Comparison of ENCODE assay signal across 12 cellular contexts in genomic region chr9:126676685-126677143, GRCh38.
DNase-seq lines count a peak whose midpoint lies in the region; ATAC-seq, FAIRE-seq and TF ChIP-seq lines count a peak whose summit lies in the region.
"Had no signal": no experiment of that assay in that cellular context is flagged by ENCODE, and none has a peak within 500 bp of the region (broad histone marks: within the 10 kb centered on the region; RNA-seq: fewer than 3 reads in every experiment).

No MANE protein-coding gene starts in this region.

- POLR2A ChIA-PET in activated CD4-positive, alpha-beta T cell treated with anti-CD3 and anti-CD28 coated beads, Interleukin-2, amount 10 ng/mL, durations not matched to agents 7 days and 5 days (lab: Charles Lee): no interaction called here
- POLR2A ChIA-PET in H1 (lab: Charles Lee; ENCODE audit: partially characterized antibody): interaction anchor here (0.6 to 4.6 kb wide), 8 partner anchors 10 to 82 kb away, joined by 3 to 26 read pairs (median 8); no protein-coding TSS in a partner anchor

- H3K27me3 Mint-ChIP-seq in activated CD4-positive, alpha-beta T cell treated with anti-CD3 and anti-CD28 coated beads, Interleukin-2, amount 10 ng/mL, durations not matched to agents 7 days and 5 days: peaks cover 79% of the 10 kb centered on the region
- peaks cover 85% of the 10 kb centered on the region for H3K27me3 Mint-ChIP-seq in nephron progenitor cell (ENCODE audit: low read depth, poor library complexity)

- H3K56ac ChIP-seq in H1 (replicated peaks; ENCODE audit: insufficient read length, low read depth, low read length): no peak overlapping the region

- H3K4ac ChIP-seq in H1 (replicated peaks; ENCODE audit: insufficient read length, low read depth, low read length): peak overlapping the region; percentile 34

- TF ChIP-seq CTCF in H1 (IDR thresholded peaks at IDR 0.05; ENCODE audit: control extremely low read depth in 1 of 3, insufficient read depth in 1 of 3, low read depth in 1 of 3, low read length in 3 of 3) (no peak), nephron progenitor cell (IDR thresholded peaks at IDR 0.05) (no peak), osteoblast (IDR thresholded peaks at IDR 0.05; ENCODE audit: extremely low read depth, low read depth, low read length) (no peak)

- H2BK20ac ChIP-seq in H1 (ENCODE audit: low read length): peak overlapping the region; percentile 96

- H4K20me1 ChIP-seq in H1 (replicated peaks in 1 of 2; ENCODE audit: control insufficient read depth in 1 of 2, insufficient read depth in 2 of 2, low read length in 2 of 2) (no peaks in the 10 kb centered on the region), osteoblast (ENCODE audit: insufficient read depth, low read length) (no peaks in the 10 kb centered on the region)

- no peak for TF ChIP-seq POLR2A in H1 (IDR thresholded peaks at IDR 0.05; ENCODE audit: control extremely low read depth in 1 of 2, low read depth in 2 of 2, low read length in 2 of 2)

- peaks cover 0 to 46% (median 30%) of the 10 kb centered on the region in 4 experiments; a peak in 6 of 7 replicates for H3K27me3 ChIP-seq in H1 (replicated peaks in 1 of 4; ENCODE audit: control insufficient read depth in 3 of 4, extremely low read depth in 1 of 4, insufficient read depth in 3 of 4, low read length in 3 of 4)
- H3K27me3 ChIP-seq in osteoblast (ENCODE audit: insufficient read depth, low read length): peaks cover 14% of the 10 kb centered on the region

- CTCF ChIA-PET in activated CD4-positive, alpha-beta T cell treated with anti-CD3 and anti-CD28 coated beads, Interleukin-2, amount 10 ng/mL, durations not matched to agents 7 days and 5 days (lab: Charles Lee): interaction anchor here (2.0 kb wide), 1 partner anchor 13 kb away, joined by 8 read pairs; no protein-coding TSS in a partner anchor
- CTCF ChIA-PET in H1 (lab: Charles Lee; ENCODE audit: partially characterized antibody): interaction anchor here (1.0 to 23.0 kb wide), 10 partner anchors 9 to 178 kb away, joined by 3 to 323 read pairs (median 22); no protein-coding TSS in a partner anchor

- H2BK120ac ChIP-seq in H1 (replicated peaks; ENCODE audit: low read depth, low read length): peak overlapping the region; percentile 45

- no peak overlapping the region; a peak in 1 of 7 replicates for H3K9ac ChIP-seq in H1 (replicated peaks in 1 of 4; ENCODE audit: extremely low read depth in 1 of 4, low read depth in 3 of 4, low read length in 3 of 4)

- TF ChIP-seq EP300 in H1 (IDR thresholded peaks at IDR 0.05; ENCODE audit: borderline replicate concordance in 1 of 2, low read depth in 2 of 2, low read length in 2 of 2): peak in 1 of 2 experiments; percentile 99; a peak in 2 of 3 replicates

- no peak overlapping the region; the same call in 1 of the 2 replicates for H4K8ac ChIP-seq in H1 (ENCODE audit: extremely low read depth, insufficient read depth, low read length)

- H3K27ac ChIP-seq in H1 (ENCODE audit: low read depth, low read length) (no peak overlapping the region), osteoblast (ENCODE audit: low read depth, low read length) (no peak overlapping the region)
- H3K27ac ChIP-seq: epithelial cell of prostate had no signal

- no peaks in the 10 kb centered on the region for H3K9me3 Mint-ChIP-seq in activated CD4-positive, alpha-beta T cell treated with anti-CD3 and anti-CD28 coated beads, Interleukin-2, amount 10 ng/mL, durations not matched to agents 7 days and 5 days
- no peaks in the 10 kb centered on the region for H3K9me3 Mint-ChIP-seq in nephron progenitor cell
- H3K9me3 Mint-ChIP-seq: nephron had no signal

- H3K14ac ChIP-seq in H1 (ENCODE audit: insufficient read length): no peak overlapping the region

- H2AFZ ChIP-seq in H1 (ENCODE audit: low read length): no peak overlapping the region
- H2AFZ ChIP-seq in osteoblast (ENCODE audit: low read length): no peak overlapping the region

- H3K18ac ChIP-seq in H1 (ENCODE audit: extremely low read depth, low read length): peak overlapping the region; percentile 99

- peaks cover 3% of the 10 kb centered on the region for H3K4me1 Mint-ChIP-seq in activated CD4-positive, alpha-beta T cell treated with anti-CD3 and anti-CD28 coated beads, Interleukin-2, amount 10 ng/mL, durations not matched to agents 7 days and 5 days
- peaks cover 46% of the 10 kb centered on the region for H3K4me1 Mint-ChIP-seq in nephron progenitor cell

- DNase-seq in activated CD4-positive, alpha-beta T cell treated with anti-CD3 and anti-CD28 coated beads for 48 hours: peak; percentile 33
- no peak for DNase-seq in activated CD4-positive, alpha-beta T cell treated with anti-CD3 and anti-CD28 coated beads, Interleukin-2, amount 10 ng/mL, durations not matched to agents 7 days and 5 days
- DNase-seq in M059J (ENCODE audit: low read depth): peak; percentile 38
- DNase-seq in H1 (ENCODE audit: low read depth in 1 of 2, low spot score in 2 of 2): peak; percentile 82 to 93
- peak; percentile 66 for DNase-seq in nephron progenitor cell
- no peak for DNase-seq in osteoblast (ENCODE audit: insufficient read length, low spot score, missing footprints)
- no peak for DNase-seq in NCI-H1105 treated with DMSO at 0.1 percent for 48 hours (lab: John Stamatoyannopoulos, UW)

- peak overlapping the region; percentile 99; the same call in 1 of the 2 replicates for H2BK5ac ChIP-seq in H1 (ENCODE audit: low read depth, low read length)

- no peaks in the 10 kb centered on the region for H3K79me1 ChIP-seq in H1 (ENCODE audit: low read depth, low read length)

- H4K5ac ChIP-seq in H1 (ENCODE audit: insufficient read length, low read depth, low read length): peak overlapping the region; percentile 75

- 2% methylated on average over 24 of the region's 24 CpGs; no CpG with 5 or more reads in 1 of the 2 experiments for WGBS in H1 (ENCODE audit: extremely low coverage in 1 of 2, insufficient coverage in 1 of 2, insufficient read length in 1 of 2, insufficient replicate concordance in 2 of 2, low coverage in 1 of 2, low lambda C conversion rate in 2 of 2, missing lambda C conversion rate in 1 of 2), 2 experiments

- no peak overlapping the region for H3K4me3 Mint-ChIP-seq in activated CD4-positive, alpha-beta T cell treated with anti-CD3 and anti-CD28 coated beads, Interleukin-2, amount 10 ng/mL, durations not matched to agents 7 days and 5 days
- peak overlapping the region; percentile 67 for H3K4me3 Mint-ChIP-seq in nephron progenitor cell
- H3K4me3 Mint-ChIP-seq: activated naive CD8-positive, alpha-beta T cell had no signal

- peak overlapping the region; percentile 100 for H2BK12ac ChIP-seq in H1 (ENCODE audit: low read depth, low read length)

- no peak overlapping the region for H3K23ac ChIP-seq in H1 (ENCODE audit: insufficient read length)

- no peak overlapping the region for H3K27ac Mint-ChIP-seq in activated CD4-positive, alpha-beta T cell treated with anti-CD3 and anti-CD28 coated beads, Interleukin-2, amount 10 ng/mL, durations not matched to agents 7 days and 5 days
- H3K27ac Mint-ChIP-seq in nephron progenitor cell: no peak overlapping the region
- H3K27ac Mint-ChIP-seq: activated naive CD8-positive, alpha-beta T cell had no signal

- H3K4me2 ChIP-seq in H1 (ENCODE audit: insufficient read depth in 1 of 2, low read depth in 2 of 2, low read length in 2 of 2) (peak overlapping the region; percentile 58 to 70), osteoblast (ENCODE audit: insufficient read depth, low read length) (no peak overlapping the region)

- peak overlapping the region; percentile 87 for H4K91ac ChIP-seq in H1 (replicated peaks; ENCODE audit: insufficient read length, low read length)

- no peaks in the 10 kb centered on the region for H3K79me2 ChIP-seq in H1 (ENCODE audit: control insufficient read depth in 1 of 2, insufficient read depth in 2 of 2, low read length in 2 of 2)
- H3K79me2 ChIP-seq in osteoblast (ENCODE audit: insufficient read depth, low read length): no peaks in the 10 kb centered on the region

- TF ChIP-seq RAD21 in H1 (IDR thresholded peaks at IDR 0.05 in 1 of 2, conservative IDR thresholded peaks at IDR 0.05 in 1 of 2; ENCODE audit: low read depth in 2 of 2, low read length in 2 of 2): no peak; a peak in 1 of 4 replicates

- no peak overlapping the region for H2AK5ac ChIP-seq in H1 (ENCODE audit: low read depth, low read length)

- H3K4me3 ChIP-seq in H1 (ENCODE audit: extremely low read depth in 1 of 4, insufficient read depth in 2 of 4, low read depth in 3 of 4, low read length in 4 of 4) (peak overlapping the region in 3 of 4 experiments; percentile 1 to 51 (median 26); a peak in 3 of 8 replicates), osteoblast (ENCODE audit: insufficient read depth, low read length) (no peak overlapping the region)

- H3K36me3 Mint-ChIP-seq in activated CD4-positive, alpha-beta T cell treated with anti-CD3 and anti-CD28 coated beads, Interleukin-2, amount 10 ng/mL, durations not matched to agents 7 days and 5 days (ENCODE audit: low read depth): no peaks in the 10 kb centered on the region
- no peaks in the 10 kb centered on the region for H3K36me3 Mint-ChIP-seq in nephron progenitor cell (ENCODE audit: low read depth)
- H3K36me3 Mint-ChIP-seq: activated naive CD8-positive, alpha-beta T cell had no signal

- peaks cover 15% of the 10 kb centered on the region for H3K23me2 ChIP-seq in H1 (ENCODE audit: low read depth, low read length)

- peak; percentile 95 for FAIRE-seq in H1 (lab: Jason Lieb, UNC)
- FAIRE-seq: A204.1 had no signal

- H3K36me3 ChIP-seq in H1 (ENCODE audit: control insufficient read depth in 2 of 4, insufficient read depth in 4 of 4, low read length in 3 of 4) (no peaks in the 10 kb centered on the region), osteoblast (ENCODE audit: insufficient read depth, low read length) (no peaks in the 10 kb centered on the region)

- H3K4me1 ChIP-seq in H1 (replicated peaks in 1 of 4; ENCODE audit: control insufficient read depth in 3 of 4, insufficient read depth in 4 of 4, low read length in 3 of 4): peaks cover 19 to 60% (median 46%) of the 10 kb centered on the region in 4 experiments
- H3K4me1 ChIP-seq in osteoblast (ENCODE audit: insufficient read depth, low read length): no peaks in the 10 kb centered on the region

- H3K9me3 ChIP-seq in H1 (ENCODE audit: insufficient read depth in 2 of 2, low read depth in 1 of 2, low read length in 1 of 2): no peaks in the 10 kb centered on the region
- no peaks in the 10 kb centered on the region for H3K9me3 ChIP-seq in osteoblast (ENCODE audit: low read depth, low read length)

- 0 out of 2 replicates have a peak overlapping the region, but pooled peaks have one; percentile 2 for H2BK15ac ChIP-seq in H1 (ENCODE audit: low read length)

- ATAC-seq in GM19467 (IDR thresholded peaks at IDR 0.05; ENCODE audit: unreplicated experiment): no peak

TF ChIP-seq in H1, 55 proteins besides CTCF, POLR2A, EP300 and RAD21 (continues in another document):
- TF ChIP-seq SIN3A (conservative IDR thresholded peaks at IDR 0.05 in 1 of 2, IDR thresholded peaks at IDR 0.05 in 1 of 2; ENCODE audit: low read depth in 1 of 2, low read length in 2 of 2): peak; percentile 47 to 75; a peak in 1 of 4 replicates
- peak; percentile 69; the same call in 1 of the 2 replicates for TF ChIP-seq YY1 (IDR thresholded peaks at IDR 0.05; ENCODE audit: low read depth, low read length)
- TF ChIP-seq NRF1 (IDR thresholded peaks at IDR 0.05; ENCODE audit: low read depth, low read length): no peak
- TF ChIP-seq RXRA (IDR thresholded peaks at IDR 0.05; ENCODE audit: insufficient read depth, low read depth, low read length): 0 out of 2 replicates have a peak, but pooled peaks have one; percentile 8
- TF ChIP-seq CEBPB (IDR thresholded peaks at IDR 0.05; ENCODE audit: low read depth, low read length): no peak

Comparison
In these comparisons a context has a peak if more than half of its experiments do, and no peak if none do; other contexts are left out.
1. DNase-seq: peak in activated CD4-positive, alpha-beta T cell treated with anti-CD3 and anti-CD28 coated beads for 48 hours (single experiment), M059J (single experiment), H1 (2 of 2) and nephron progenitor cell (single experiment); none in activated CD4-positive, alpha-beta T cell treated with anti-CD3 and anti-CD28 coated beads, Interleukin-2, amount 10 ng/mL, durations not matched to agents 7 days and 5 days (single experiment), osteoblast (single experiment) and NCI-H1105 treated with DMSO at 0.1 percent for 48 hours (single experiment).